Comparison of ENCODE assay signal across 8 cellular contexts in genomic region chr3:101513419-101513986, GRCh38. TPM values are rescaled to one million over a fixed set of nuclear protein-coding genes. Genes with fewer than 3 reads are reported as not detected.
DNase-seq lines count a peak whose midpoint lies in the region; ATAC-seq and TF ChIP-seq lines count a peak whose summit lies in the region.

No MANE protein-coding gene starts in this region.

- H3K9me2 ChIP-seq in Karpas-422 (replicated peaks; ENCODE audit: insufficient read depth, low read length): no peaks in the 10 kb centered on the region

- TF ChIP-seq CTCF in GM12864 (IDR thresholded peaks at IDR 0.05; ENCODE audit: low read depth, low read length, missing control alignments) (no peak), astrocyte of the cerebellum (IDR thresholded peaks at IDR 0.05; ENCODE audit: low read depth, low read length, missing control alignments) (no peak)

- H3K27ac Mint-ChIP-seq in immature natural killer cell: peak overlapping the region; percentile 91 to 98 (median 95)

- H3K4me2 ChIP-seq in Karpas-422 (ENCODE audit: low read depth, low read length, poor library complexity, severe bottlenecking): peak overlapping the region; percentile 72

- H3K27me3 ChIP-seq in Karpas-422 (ENCODE audit: low read length) (no peaks in the 10 kb centered on the region), stomach smooth muscle (ENCODE audit: control insufficient read depth in 1 of 2, insufficient read depth in 2 of 2, low read length in 2 of 2) (no peaks in the 10 kb centered on the region)

- H3K79me2 ChIP-seq in Karpas-422 (ENCODE audit: low read length): peaks cover 30% of the 10 kb centered on the region

- H3K4me1 Mint-ChIP-seq in immature natural killer cell: peaks cover 33 to 49% of the 10 kb centered on the region in 2 donors

- peak overlapping the region; percentile 94 to 100 (median 99) for H3K4me3 Mint-ChIP-seq in immature natural killer cell

- H2AFZ ChIP-seq in Karpas-422 (ENCODE audit: low read length): peak overlapping the region; percentile 80

- H3K36me3 Mint-ChIP-seq in immature natural killer cell: peaks cover 0 to 4% (median 3%) of the 10 kb centered on the region in 3 donors

- H3K9me3 Mint-ChIP-seq in immature natural killer cell: no peaks in the 10 kb centered on the region

- H3K9me3 ChIP-seq in Karpas-422 (ENCODE audit: low read length) (no peaks in the 10 kb centered on the region), stomach smooth muscle (ENCODE audit: control insufficient read depth in 2 of 2, low read length in 2 of 2) (no peaks in the 10 kb centered on the region)

- DNase-seq in GM12864 (ENCODE audit: low read depth) (no peak), Karpas-422 (peak; percentile 46), astrocyte of the cerebellum (ENCODE audit: low read depth) (no peak), immature natural killer cell (no peak), mesenteric fat pad (ENCODE audit: low spot score) (no peak)
- DNase-seq in effector CD8-positive, alpha-beta T cell (lab: John Stamatoyannopoulos, UW): no peak

- ATAC-seq in GM21576 (IDR thresholded peaks at IDR 0.05; ENCODE audit: unreplicated experiment): peak; percentile 28

- H4K20me1 ChIP-seq in Karpas-422 (ENCODE audit: insufficient read depth, low read depth, low read length): no peaks in the 10 kb centered on the region

- H3K27ac ChIP-seq in Karpas-422 (ENCODE audit: low read length): peak overlapping the region; percentile 68
- H3K27ac ChIP-seq in stomach smooth muscle (ENCODE audit: low read length): peak overlapping the region; percentile 92

- H3K4me3 ChIP-seq in GM12864 (ENCODE audit: low read depth, low read length): peak overlapping the region; percentile 85
- H3K4me3 ChIP-seq in Karpas-422 (ENCODE audit: low read length): peak overlapping the region; percentile 89
- peak overlapping the region; percentile 90 for H3K4me3 ChIP-seq in astrocyte of the cerebellum (ENCODE audit: low read depth, low read length)
- peak overlapping the region; percentile 98 to 99 for H3K4me3 ChIP-seq in stomach smooth muscle (ENCODE audit: low read length in 2 of 2)

- H3K27me3 Mint-ChIP-seq in immature natural killer cell (ENCODE audit: low read depth in 3 of 3): peaks cover 16 to 18% (median 16%) of the 10 kb centered on the region in 3 donors

- in situ Hi-C loops in astrocyte of the cerebellum (cut with HindIII; ENCODE audit: low sequenced_read_pairs): no loop called here

- peak overlapping the region; percentile 73 for H3K9ac ChIP-seq in Karpas-422 (ENCODE audit: low read length)
- peak overlapping the region; percentile 91 for H3K9ac ChIP-seq in stomach smooth muscle (ENCODE audit: low read length in 2 of 2)

- H3K36me3 ChIP-seq in Karpas-422 (ENCODE audit: insufficient read depth, low read length): no peaks in the 10 kb centered on the region
- H3K36me3 ChIP-seq in stomach smooth muscle (ENCODE audit: control insufficient read depth in 2 of 2, insufficient read depth in 2 of 2, low read length in 2 of 2): no peaks in the 10 kb centered on the region

- H3K4me1 ChIP-seq in Karpas-422 (ENCODE audit: low read length): peaks cover 25% of the 10 kb centered on the region
- peaks cover 2% of the 10 kb centered on the region for H3K4me1 ChIP-seq in stomach smooth muscle (ENCODE audit: control insufficient read depth, insufficient read depth, low read length)

RNA-seq across cellular contexts. Expression of gene SENP7, which starts 0.5 kb away (rescaled TPM):
- total RNA-seq in Karpas-422 (2014; rRNA removed; shearing (Covaris generic); ENCODE audit: low replicate concordance): 15.3 and 31.6 TPM in 2 replicates
- 1 to 10 TPM; 5.6 to 8.1 (median 6.7) TPM for polyA plus RNA-seq in immature natural killer cell
- total RNA-seq in mesenteric fat pad: 10.1 TPM

RNA-seq across cellular contexts. Expression of gene TRMT10C, which starts 48.2 kb away (rescaled TPM):
- total RNA-seq in Karpas-422 (2014; rRNA removed; shearing (Covaris generic); ENCODE audit: low replicate concordance): 24.9 and 47.9 TPM in 2 replicates
- 10 to 100 TPM; 27.5 to 33.6 (median 28.8) TPM for polyA plus RNA-seq in immature natural killer cell
- total RNA-seq in mesenteric fat pad: 21.2 TPM
